23 cellular contexts compared by ENCODE assay signal in the genomic region with DNA sequence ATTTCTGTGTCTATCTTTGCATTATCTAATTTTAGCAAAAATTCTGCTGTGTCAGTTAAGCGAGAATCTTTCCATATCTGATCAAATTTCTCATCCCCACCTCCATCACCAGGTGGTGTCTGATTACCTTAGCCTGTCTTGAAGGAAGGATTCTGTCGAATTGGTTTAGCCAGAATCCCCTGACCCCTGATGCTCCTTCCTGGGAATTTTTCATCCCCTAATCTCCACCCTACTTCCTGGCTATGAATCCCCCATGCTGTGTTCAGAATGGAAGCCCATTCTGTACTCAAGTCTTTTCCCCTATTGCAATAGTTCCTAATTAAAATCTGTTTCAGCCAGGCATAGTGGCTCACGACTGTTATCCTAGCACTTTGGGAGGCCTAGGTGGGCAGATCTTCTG.
"Had no signal": no experiment of that assay in that cellular context is flagged by ENCODE, and none has a peak within 500 bp of the region (broad histone marks: within the 10 kb centered on the region; RNA-seq: fewer than 3 reads in every experiment).

No MANE protein-coding gene starts in this region.

- H3K27ac Mint-ChIP-seq: activated B cell treated with CpG ODN at 0.5 μM for 24 hours; activated CD4-positive, alpha-beta T cell treated with anti-CD3 and anti-CD28 coated beads for 36 hours; activated naive CD8-positive, alpha-beta T cell treated with anti-CD3 and anti-CD28 coated beads for 36 hours; effector memory CD8-positive, alpha-beta T cell; immature natural killer cell; naive thymus-derived CD4-positive, alpha-beta T cell had no signal

- H3K36me3 Mint-ChIP-seq: activated naive CD8-positive, alpha-beta T cell treated with anti-CD3 and anti-CD28 coated beads for 36 hours; immature natural killer cell; naive thymus-derived CD4-positive, alpha-beta T cell had no signal

- H3K4me3 Mint-ChIP-seq: activated B cell treated with CpG ODN at 0.5 μM for 24 hours; activated CD4-positive, alpha-beta T cell treated with anti-CD3 and anti-CD28 coated beads for 36 hours; activated naive CD8-positive, alpha-beta T cell treated with anti-CD3 and anti-CD28 coated beads for 36 hours; central memory CD8-positive, alpha-beta T cell; effector memory CD8-positive, alpha-beta T cell; immature natural killer cell; naive thymus-derived CD4-positive, alpha-beta T cell had no signal

- H3K27me3 ChIP-seq: colonic mucosa, dorsolateral prefrontal cortex, esophagus muscularis mucosa, gastroesophageal sphincter, heart left ventricle, spleen, upper lobe of left lung had no signal

- H3K9me3 ChIP-seq: colonic mucosa, esophagus muscularis mucosa, gastroesophageal sphincter, heart left ventricle, lower lobe of right lung, prostate gland, spleen, upper lobe of left lung had no signal

- H3K4me1 ChIP-seq: colonic mucosa, prostate gland had no signal

- ATAC-seq: activated CD4-positive, alpha-beta T cell treated with anti-CD3 and anti-CD28 coated beads for 36 hours; effector memory CD8-positive, alpha-beta T cell; gastroesophageal sphincter; heart left ventricle; left lobe of liver; lower lobe of right lung; naive thymus-derived CD4-positive, alpha-beta T cell had no signal

- H3K27me3 Mint-ChIP-seq: activated B cell treated with CpG ODN at 0.5 μM for 24 hours; activated CD4-positive, alpha-beta T cell treated with anti-CD3 and anti-CD28 coated beads for 36 hours; activated naive CD8-positive, alpha-beta T cell treated with anti-CD3 and anti-CD28 coated beads for 36 hours had no signal

- H3K4me3 ChIP-seq: colonic mucosa, dorsolateral prefrontal cortex, esophagus muscularis mucosa, gastroesophageal sphincter, heart left ventricle, lower lobe of right lung, prostate gland, spleen, upper lobe of left lung had no signal

- H3K27ac ChIP-seq: colonic mucosa, dorsolateral prefrontal cortex, esophagus muscularis mucosa, gastroesophageal sphincter, heart left ventricle, lower lobe of right lung, prostate gland, spleen, upper lobe of left lung had no signal

- H3K4me1 Mint-ChIP-seq: activated B cell treated with CpG ODN at 0.5 μM for 24 hours; activated CD4-positive, alpha-beta T cell treated with anti-CD3 and anti-CD28 coated beads for 36 hours; activated naive CD8-positive, alpha-beta T cell treated with anti-CD3 and anti-CD28 coated beads for 36 hours; central memory CD8-positive, alpha-beta T cell; immature natural killer cell had no signal

- H3K36me3 ChIP-seq: colonic mucosa, esophagus muscularis mucosa, gastroesophageal sphincter, heart left ventricle, lower lobe of right lung, prostate gland, spleen, upper lobe of left lung had no signal

- DNase-seq: activated B cell treated with CpG ODN at 0.5 μM for 24 hours; activated CD4-positive, alpha-beta T cell treated with anti-CD3 and anti-CD28 coated beads for 36 hours; activated CD4-positive, alpha-beta T cell treated with anti-CD3 and anti-CD28 coated beads, Interleukin-2, amount 50 U/mL, for 48 hours; activated naive CD4-positive, alpha-beta T cell treated with Interleukin-2 at 50 U/mL for 16 hours; activated naive CD8-positive, alpha-beta T cell treated with anti-CD3 and anti-CD28 coated beads for 36 hours; activated T-cell treated with anti-CD3 and anti-CD28 coated beads, Interleukin-2, amount 50 U/mL, for 48 hours; colonic mucosa; dorsolateral prefrontal cortex; effector memory CD8-positive, alpha-beta T cell; heart left ventricle; immature natural killer cell; lower lobe of right lung; naive thymus-derived CD4-positive, alpha-beta T cell; spleen; stimulated activated CD4-positive, alpha-beta T cell treated with anti-CD3 and anti-CD28 coated beads, Interleukin-4, amount 100 ng/mL, for 1 hour; stimulated activated naive CD4-positive, alpha-beta T cell treated with Interleukin-2 at 50 U/mL for 16 hours; T-helper 9 cell; upper lobe of left lung had no signal

- H3K9me3 Mint-ChIP-seq: activated B cell treated with CpG ODN at 0.5 μM for 24 hours; central memory CD8-positive, alpha-beta T cell; effector memory CD8-positive, alpha-beta T cell; immature natural killer cell had no signal
